ENCODE assay signal across 18 cellular contexts in genomic region chr9:134215395-134215708, GRCh38. TPM values are rescaled to one million over a fixed set of nuclear protein-coding genes. Genes with fewer than 3 reads are reported as not detected.
DNase-seq lines count a peak whose midpoint lies in the region; ATAC-seq, FAIRE-seq and TF ChIP-seq lines count a peak whose summit lies in the region.
"Had no signal": no experiment of that assay in that cellular context is flagged by ENCODE, and none has a peak within 500 bp of the region (broad histone marks: within the 10 kb centered on the region; RNA-seq: fewer than 3 reads in every experiment).

No MANE protein-coding gene starts in this region.

- H3K27ac Mint-ChIP-seq in astrocyte (ENCODE audit: unreplicated experiment), result no peak overlapping the region
- H3K27ac Mint-ChIP-seq: activated CD8-positive, alpha-beta T cell treated with anti-CD3 and anti-CD28 coated beads for 36 hours had no signal

- H3K27ac ChIP-seq in BLaER1 treated with 17β-estradiol and CSF1 and Interleukin-3, amounts not matched to agents 10 nM and 100 nM, result peak overlapping the region; percentile 73 to 99 (median 95)
- H3K27ac ChIP-seq in astrocyte (ENCODE audit: low read depth, low read length) (peak overlapping the region; percentile 38), right atrium auricular region (peak overlapping the region; percentile 68 to 80), psoas muscle (peak overlapping the region; percentile 36)
- H3K27ac ChIP-seq: thoracic aorta had no signal

- H2AFZ ChIP-seq in astrocyte (ENCODE audit: low read depth, low read length), result peak overlapping the region; percentile 77

- no peaks in the 10 kb centered on the region for H3K79me2 ChIP-seq in astrocyte (ENCODE audit: insufficient read depth, low read length)

- no peak for TF ChIP-seq CTCF in astrocyte (IDR thresholded peaks at IDR 0.05; ENCODE audit: insufficient read depth, low read depth, low read length)
- no peak for TF ChIP-seq CTCF in right atrium auricular region (IDR thresholded peaks at IDR 0.05)
- no peak for TF ChIP-seq CTCF in psoas muscle (IDR thresholded peaks at IDR 0.05)

- WGBS in psoas muscle, 3 donors, result 57 to 75% (median 62%) methylated on average over 8 to 9 of the region's 9 CpGs

- no peaks in the 10 kb centered on the region for H3K4me1 Mint-ChIP-seq in astrocyte (ENCODE audit: low read depth, unreplicated experiment)

- H3K36me3 ChIP-seq in BLaER1 treated with 17β-estradiol and CSF1 and Interleukin-3, amounts not matched to agents 10 nM and 100 nM, result no peaks in the 10 kb centered on the region
- H3K36me3 ChIP-seq in astrocyte (ENCODE audit: insufficient read depth, low read length) (no peaks in the 10 kb centered on the region), right atrium auricular region (no peaks in the 10 kb centered on the region), psoas muscle (ENCODE audit: insufficient read depth in 1 of 2, low read depth in 1 of 2) (no peaks in the 10 kb centered on the region)
- H3K36me3 ChIP-seq: thoracic aorta had no signal

- peaks cover 5% of the 10 kb centered on the region for H3K9me3 Mint-ChIP-seq in astrocyte (ENCODE audit: unreplicated experiment)

- H3K9me3 ChIP-seq in BLaER1 treated with 17β-estradiol and CSF1 and Interleukin-3, amounts not matched to agents 10 nM and 100 nM (replicated peaks in 1 of 11), result peaks cover 0 to 7% (median 0%) of the 10 kb centered on the region in 11 experiments; a peak in 5 of 22 replicates
- H3K9me3 ChIP-seq in astrocyte (ENCODE audit: insufficient read depth, low read depth, low read length) (no peaks in the 10 kb centered on the region), right atrium auricular region (no peaks in the 10 kb centered on the region), psoas muscle (no peaks in the 10 kb centered on the region)
- H3K9me3 ChIP-seq: thoracic aorta had no signal

- peak overlapping the region; percentile 63 to 90 (median 85); a peak in 21 of 22 replicates for H3K9ac ChIP-seq in BLaER1 treated with 17β-estradiol and CSF1 and Interleukin-3, amounts not matched to agents 10 nM and 100 nM
- H3K9ac ChIP-seq in astrocyte (ENCODE audit: low read length), result peak overlapping the region; percentile 60

- peaks cover 4% of the 10 kb centered on the region for H3K27me3 Mint-ChIP-seq in astrocyte (ENCODE audit: low read depth, unreplicated experiment)
- H3K27me3 Mint-ChIP-seq: activated CD8-positive, alpha-beta T cell treated with anti-CD3 and anti-CD28 coated beads for 36 hours had no signal

- H3K4me1 ChIP-seq in BLaER1 treated with 17β-estradiol and CSF1 and Interleukin-3, amounts not matched to agents 10 nM and 100 nM, result peaks cover 68 to 100% (median 100%) of the 10 kb centered on the region in 10 experiments
- H3K4me1 ChIP-seq in astrocyte (ENCODE audit: insufficient read depth, low read length) (peaks cover 14% of the 10 kb centered on the region), right atrium auricular region (peaks cover 0 to 40% of the 10 kb centered on the region in 2 donors), psoas muscle (peaks cover 15% of the 10 kb centered on the region)

- peaks cover 3% of the 10 kb centered on the region for H3K36me3 Mint-ChIP-seq in astrocyte (ENCODE audit: low read depth, unreplicated experiment)

- peak overlapping the region in 1 of 10 experiments; percentile 23; a peak in 1 of 20 replicates for H3K4me3 ChIP-seq in BLaER1 treated with 17β-estradiol and CSF1 and Interleukin-3, amounts not matched to agents 10 nM and 100 nM
- H3K4me3 ChIP-seq in astrocyte (ENCODE audit: insufficient read depth, low read depth, low read length), result no peak overlapping the region
- no peak overlapping the region for H3K4me3 ChIP-seq in right atrium auricular region
- no peak overlapping the region for H3K4me3 ChIP-seq in psoas muscle
- H3K4me3 ChIP-seq: thoracic aorta had no signal

- no peaks in the 10 kb centered on the region for H3K27me3 ChIP-seq in BLaER1 treated with 17β-estradiol and CSF1 and Interleukin-3, amounts not matched to agents 10 nM and 100 nM
- no peaks in the 10 kb centered on the region for H3K27me3 ChIP-seq in astrocyte (ENCODE audit: insufficient read depth, low read length)
- no peaks in the 10 kb centered on the region for H3K27me3 ChIP-seq in right atrium auricular region
- no peaks in the 10 kb centered on the region for H3K27me3 ChIP-seq in psoas muscle (ENCODE audit: insufficient read depth in 3 of 3, low read length in 2 of 3)

- peak overlapping the region; percentile 81 to 94 (median 86) for H3K4me2 ChIP-seq in BLaER1 treated with 17β-estradiol and CSF1 and Interleukin-3, amounts not matched to agents 10 nM and 100 nM
- peak overlapping the region; percentile 49 for H3K4me2 ChIP-seq in astrocyte (ENCODE audit: low read length)

- intact Hi-C loops in psoas muscle (cut with DNase I), result loop anchor here in 1 of 2 donors (5.0 kb wide), 1 partner anchor 43 kb away; no protein-coding TSS in a partner anchor

- H4K20me1 ChIP-seq in BLaER1 treated with 17β-estradiol and CSF1 and Interleukin-3, amounts not matched to agents 10 nM and 100 nM, result no peaks in the 10 kb centered on the region
- H4K20me1 ChIP-seq in astrocyte (ENCODE audit: insufficient read depth, low read length), result no peaks in the 10 kb centered on the region

- H3K4me3 Mint-ChIP-seq in astrocyte (ENCODE audit: unreplicated experiment), result no peak overlapping the region
- H3K4me3 Mint-ChIP-seq: activated CD8-positive, alpha-beta T cell treated with anti-CD3 and anti-CD28 coated beads for 36 hours had no signal

- no peak for FAIRE-seq in astrocyte (lab: Jason Lieb, UNC)
- FAIRE-seq: GM12891, GM19239, HTR-8/SVneo had no signal

- ATAC-seq in psoas muscle, result no peak
- ATAC-seq: activated CD8-positive, alpha-beta T cell treated with anti-CD3 and anti-CD28 coated beads for 36 hours had no signal

- no peak for DNase-seq in astrocyte (ENCODE audit: low read depth)
- no peak for DNase-seq in right atrium auricular region (ENCODE audit: low spot score)
- peak; percentile 11 to 50 for DNase-seq in psoas muscle
- no peak for DNase-seq in NCI-H2227 (lab: John Stamatoyannopoulos, UW; ENCODE audit: unreplicated experiment)
- no peak for DNase-seq in NCI-H2029 treated with DMSO at 0.1 percent for 48 hours (lab: John Stamatoyannopoulos, UW)
- DNase-seq in NCI-H1105 treated with DMSO at 0.1 percent for 48 hours (lab: John Stamatoyannopoulos, UW), result no peak
- no peak for DNase-seq in NCI-H187 (lab: John Stamatoyannopoulos, UW)
- DNase-seq: activated CD8-positive, alpha-beta T cell treated with anti-CD3 and anti-CD28 coated beads for 36 hours; DMS79 treated with DMSO at 0.1 percent for 48 hours; kidney glomerular epithelial cell; NCI-H774; SW 1271 had no signal

RNA-seq across cellular contexts. Expression of gene RNU6ATAC, which starts 51.0 kb away (rescaled TPM):
- total RNA-seq in astrocyte, result 31.8 and 59.4 TPM in 2 replicates
- not detected for total RNA-seq in right atrium auricular region
- 100 to 1,000 TPM in 2 of 4 donors, 10 to 100 TPM in 2; 13.1 to 120 (median 74.0) TPM for total RNA-seq in psoas muscle
- polyA plus RNA-seq in psoas muscle, result not detected
- total RNA-seq: pulmonary artery endothelial cell, thoracic aorta had no signal

Comparison
In these comparisons a context has a peak if more than half of its experiments do, and no peak if none do; other contexts are left out.
1. H3K27ac ChIP-seq: peak in every context shown above with its lines; median percentile 95 in BLaER1 treated with 17β-estradiol and CSF1 and Interleukin-3, amounts not matched to agents 10 nM and 100 nM; 74 in right atrium auricular region; 38 in astrocyte; 36 in psoas muscle.
2. DNase-seq: peak in psoas muscle (2 of 2); none in astrocyte (single experiment), right atrium auricular region (single experiment), NCI-H2227 (single experiment), NCI-H2029 treated with DMSO at 0.1 percent for 48 hours (single experiment), NCI-H1105 treated with DMSO at 0.1 percent for 48 hours (single experiment) and NCI-H187 (0 of 2).
3. RNA of gene RNU6ATAC, which starts 51.0 kb away (total RNA-seq): 13.1 to 120 TPM in psoas muscle and 31.8 to 59.4 TPM in astrocyte; not detected in right atrium auricular region; every median in the first group is over 10 times any median in the second.